1 cellular context compared by ENCODE assay signal in the genomic region with DNA sequence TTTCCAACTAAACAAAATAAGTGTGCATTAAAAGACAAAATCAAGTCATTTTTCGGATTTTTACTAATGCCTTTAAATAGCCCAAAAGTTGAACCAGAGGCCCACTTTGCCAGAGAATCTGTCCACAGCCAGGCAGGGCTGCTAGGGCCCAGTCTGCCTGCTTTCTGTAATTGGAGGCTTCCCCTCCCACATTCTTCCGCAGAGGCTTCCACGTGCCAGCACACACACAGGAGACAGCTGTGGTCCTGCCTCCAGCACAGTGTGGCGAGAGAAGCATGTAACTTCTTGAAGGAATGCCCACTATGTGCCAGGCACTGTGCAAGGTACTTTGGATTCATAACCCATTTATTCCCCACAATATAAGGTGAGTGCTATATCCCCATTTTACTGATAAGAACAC.
TF ChIP-seq lines count a peak whose summit lies in the region.

No MANE protein-coding gene starts in this region.

TF ChIP-seq in endothelial cell of umbilical vein, 7 proteins besides CTCF, POLR2A, EP300 and RAD21 (continued from another document):
- TF ChIP-seq POLR2AphosphoS5 (IDR thresholded peaks at IDR 0.05; ENCODE audit: insufficient read depth, low read depth, low read length), result no peak
- no peak for TF ChIP-seq MYC (IDR thresholded peaks at IDR 0.05; ENCODE audit: low read depth, low read length)
- TF ChIP-seq, protein P1, sequence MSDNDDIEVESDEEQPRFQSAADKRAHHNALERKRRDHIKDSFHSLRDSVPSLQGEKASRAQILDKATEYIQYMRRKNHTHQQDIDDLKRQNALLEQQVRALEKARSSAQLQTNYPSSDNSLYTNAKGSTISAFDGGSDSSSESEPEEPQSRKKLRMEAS (IDR thresholded peaks at IDR 0.05; ENCODE audit: insufficient read depth, insufficient read length), result no peak
- TF ChIP-seq JUN (IDR thresholded peaks at IDR 0.05; ENCODE audit: borderline replicate concordance, insufficient read depth, insufficient read length, low read depth), result no peak
